9 cellular contexts compared by ENCODE assay signal in the genomic region with DNA sequence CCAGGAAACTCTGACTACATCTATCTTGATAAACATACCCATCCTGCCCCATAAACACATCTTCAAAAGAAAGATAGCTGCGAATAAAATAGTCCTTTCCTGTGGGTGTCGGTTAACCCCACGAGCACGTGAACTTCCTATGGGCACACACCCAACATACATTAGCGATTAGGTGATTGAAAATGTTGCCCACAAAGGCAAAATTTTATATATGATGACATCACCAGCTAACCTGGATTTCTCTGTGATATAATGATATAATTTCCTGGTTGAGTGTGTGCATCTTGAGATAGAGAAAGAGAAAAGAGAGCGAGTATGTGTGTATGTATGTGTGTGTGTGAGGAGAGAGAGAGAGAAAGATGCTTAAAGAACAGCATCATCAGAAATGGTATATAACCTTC.
DNase-seq lines count a peak whose midpoint lies in the region; TF ChIP-seq lines count a peak whose summit lies in the region.
"Had no signal": no experiment of that assay in that cellular context is flagged by ENCODE, and none has a peak within 500 bp of the region (broad histone marks: within the 10 kb centered on the region; RNA-seq: fewer than 3 reads in every experiment).

No MANE protein-coding gene starts in this region.

- no peaks in the 10 kb centered on the region for H3K27me3 ChIP-seq in GM06990 (replicated peaks; ENCODE audit: control insufficient read depth, insufficient read depth, low read length)
- no peaks in the 10 kb centered on the region for H3K27me3 ChIP-seq in layer of hippocampus (ENCODE audit: control insufficient read depth, insufficient read depth, low read length)
- H3K27me3 ChIP-seq in stomach = no peaks in the 10 kb centered on the region

- no peaks in the 10 kb centered on the region for H3K9me3 Mint-ChIP-seq in HFFc6
- no peaks in the 10 kb centered on the region for H3K9me3 Mint-ChIP-seq in endothelial cell (ENCODE audit: unreplicated experiment)
- H3K9me3 Mint-ChIP-seq: activated naive CD4-positive, alpha-beta T cell treated with anti-CD3 and anti-CD28 coated beads, Interleukin-2, amount 50 U/mL, for 24 hours had no signal

- WGBS in stomach, 5 donors = 5 to 23% (median 11%) methylated on average over 6 of the region's 6 CpGs

- H3K9me3 ChIP-seq in stomach = no peaks in the 10 kb centered on the region

- H3K4me3 ChIP-seq in GM06990 (replicated peaks; ENCODE audit: low read depth, low read length) (peak overlapping the region; percentile 76), stomach (peak overlapping the region; percentile 1 to 47 (median 40))

- H3K4me3 Mint-ChIP-seq in HFFc6 (no peak overlapping the region), endothelial cell (ENCODE audit: unreplicated experiment) (no peak overlapping the region)
- H3K4me3 Mint-ChIP-seq: activated naive CD4-positive, alpha-beta T cell treated with anti-CD3 and anti-CD28 coated beads, Interleukin-2, amount 50 U/mL, for 24 hours had no signal

- TF ChIP-seq CTCF in GM06990 (IDR thresholded peaks at IDR 0.05; ENCODE audit: insufficient read depth, low read length, poor library complexity, severe bottlenecking) (no peak), HFFc6 (IDR thresholded peaks at IDR 0.05) (no peak), stomach (IDR thresholded peaks at IDR 0.05) (no peak), endothelial cell (IDR thresholded peaks at IDR 0.05; ENCODE audit: unreplicated experiment) (no peak)

- H3K36me3 Mint-ChIP-seq in HFFc6 (ENCODE audit: low read depth) = peaks cover 19% of the 10 kb centered on the region
- H3K36me3 Mint-ChIP-seq in endothelial cell (ENCODE audit: low read depth, unreplicated experiment) = no peaks in the 10 kb centered on the region

- peak; percentile 61 for DNase-seq in GM06990 (ENCODE audit: extremely low read depth, insufficient read length)
- peak; percentile 38 for DNase-seq in HFFc6
- DNase-seq in OCI-M1 (lab: John Stamatoyannopoulos, UW) = peak; percentile 92
- peak; percentile 6 to 26 for DNase-seq in activated T-helper 1 cell treated with anti-CD3 and anti-CD28 coated beads, Interleukin-2, amount 50 U/mL, for 16 hours (ENCODE audit: low read depth in 1 of 2, low spot score in 1 of 2)
- DNase-seq in stomach = no peak
- no peak for DNase-seq in AG08395 (ENCODE audit: low spot score)
- no peak for DNase-seq in endothelial cell (ENCODE audit: low spot score)

- TF ChIP-seq EP300 in stomach (IDR thresholded peaks at IDR 0.05) = no peak

- H3K27ac Mint-ChIP-seq in HFFc6 (no peak overlapping the region), endothelial cell (ENCODE audit: unreplicated experiment) (no peak overlapping the region)
- H3K27ac Mint-ChIP-seq: activated naive CD4-positive, alpha-beta T cell treated with anti-CD3 and anti-CD28 coated beads, Interleukin-2, amount 50 U/mL, for 24 hours had no signal

- H3K4me1 Mint-ChIP-seq in HFFc6 (ENCODE audit: low read depth) (peaks cover 45% of the 10 kb centered on the region), endothelial cell (ENCODE audit: unreplicated experiment) (peaks cover 10% of the 10 kb centered on the region)

- peak overlapping the region; percentile 68 for H3K27ac ChIP-seq in layer of hippocampus (ENCODE audit: low read depth, low read length)
- peak overlapping the region in 4 of 5 donors; percentile 27 to 81 (median 64) for H3K27ac ChIP-seq in stomach

- no peaks in the 10 kb centered on the region; the same call in 1 of the 2 replicates for H3K27me3 Mint-ChIP-seq in HFFc6 (ENCODE audit: insufficient read depth)
- no peaks in the 10 kb centered on the region for H3K27me3 Mint-ChIP-seq in endothelial cell (ENCODE audit: unreplicated experiment)
- H3K27me3 Mint-ChIP-seq: activated naive CD4-positive, alpha-beta T cell treated with anti-CD3 and anti-CD28 coated beads, Interleukin-2, amount 50 U/mL, for 24 hours had no signal

- TF ChIP-seq POLR2A in stomach (IDR thresholded peaks at IDR 0.05) = no peak

- peaks cover 0 to 33% (median 15%) of the 10 kb centered on the region in 4 donors for H3K4me1 ChIP-seq in stomach

- H3K36me3 ChIP-seq in GM06990 (ENCODE audit: control insufficient read depth, insufficient read depth, low read length) = no peaks in the 10 kb centered on the region
- no peaks in the 10 kb centered on the region for H3K36me3 ChIP-seq in stomach

- intact Hi-C loops in stomach (cut with DNase I; ENCODE audit: low total_unique reads) = no loop called here

Comparison
In these comparisons a context has a peak if more than half of its experiments do, and no peak if none do; other contexts are left out.
1. DNase-seq: peak in GM06990 (single experiment), HFFc6 (single experiment), OCI-M1 (single experiment) and activated T-helper 1 cell treated with anti-CD3 and anti-CD28 coated beads, Interleukin-2, amount 50 U/mL, for 16 hours (2 of 2); none in stomach (single experiment), AG08395 (single experiment) and endothelial cell (single experiment).